ENCODE assay signal across 17 cellular contexts in genomic region chr2:219464286-219465032, GRCh38. TPM values are rescaled to one million over a fixed set of nuclear protein-coding genes. Genes with fewer than 3 reads are reported as not detected.
DNase-seq lines count a peak whose midpoint lies in the region; ATAC-seq and TF ChIP-seq lines count a peak whose summit lies in the region.
"Had no signal": no experiment of that assay in that cellular context is flagged by ENCODE, and none has a peak within 500 bp of the region (broad histone marks: within the 10 kb centered on the region; RNA-seq: fewer than 3 reads in every experiment).

No MANE protein-coding gene starts in this region.

- H3K4me1 ChIP-seq in esophagus squamous epithelium (peaks cover 0 to 41% (median 4%) of the 10 kb centered on the region in 3 donors), stomach smooth muscle (ENCODE audit: control insufficient read depth, insufficient read depth, low read length) (peaks cover 94% of the 10 kb centered on the region)

- ATAC-seq in GM18505 (IDR thresholded peaks at IDR 0.05; ENCODE audit: unreplicated experiment) (no peak), GM18909 (IDR thresholded peaks at IDR 0.05; ENCODE audit: poor library complexity, unreplicated experiment) (no peak)

- H3K27me3 ChIP-seq in esophagus squamous epithelium (peaks cover 0 to 9% (median 0%) of the 10 kb centered on the region in 4 donors), stomach smooth muscle (ENCODE audit: control insufficient read depth in 1 of 2, insufficient read depth in 2 of 2, low read length in 2 of 2) (no peaks in the 10 kb centered on the region)
- H3K27me3 ChIP-seq: MG63, SJSA1 had no signal

- H3K9me3 ChIP-seq in esophagus squamous epithelium (no peaks in the 10 kb centered on the region), stomach smooth muscle (ENCODE audit: control insufficient read depth in 2 of 2, low read length in 2 of 2) (no peaks in the 10 kb centered on the region)
- H3K9me3 ChIP-seq: MG63, SJSA1 had no signal

- 0 out of 3 replicates have a peak, but pooled peaks have one; percentile 10 for TF ChIP-seq CTCF in GM12872 (IDR thresholded peaks at IDR 0.05; ENCODE audit: insufficient read depth, low read depth, low read length)
- TF ChIP-seq CTCF in esophagus squamous epithelium (IDR thresholded peaks at IDR 0.05), result no peak

- H3K4me3 ChIP-seq in esophagus squamous epithelium, result no peak overlapping the region
- peak overlapping the region in 1 of 2 donors; percentile 35 for H3K4me3 ChIP-seq in stomach smooth muscle (ENCODE audit: low read length in 2 of 2)
- H3K4me3 ChIP-seq: MG63, SJSA1 had no signal

- 81 to 84% methylated on average over 7 to 16 of the region's 21 CpGs for WGBS in esophagus squamous epithelium, 2 donors

- TF ChIP-seq POLR2A in esophagus squamous epithelium (IDR thresholded peaks at IDR 0.05) (no peak), GM18505 (IDR thresholded peaks at IDR 0.05; ENCODE audit: borderline replicate concordance, extremely low read depth, insufficient read depth, insufficient read length) (no peak)

- peaks cover 0 to 12% (median 0%) of the 10 kb centered on the region in 3 donors for H3K36me3 ChIP-seq in esophagus squamous epithelium
- H3K36me3 ChIP-seq in stomach smooth muscle (ENCODE audit: control insufficient read depth in 2 of 2, insufficient read depth in 2 of 2, low read length in 2 of 2), result peaks cover 27 to 35% of the 10 kb centered on the region in 2 donors
- H3K36me3 ChIP-seq: SJSA1 had no signal

- peak overlapping the region in 3 of 4 donors; percentile 3 to 39 (median 14) for H3K27ac ChIP-seq in esophagus squamous epithelium
- peak overlapping the region; percentile 88 for H3K27ac ChIP-seq in stomach smooth muscle (ENCODE audit: low read length)
- H3K27ac ChIP-seq: RWPE1, SJSA1 had no signal

- peak overlapping the region in 1 of 2 donors; percentile 13 for H3K9ac ChIP-seq in stomach smooth muscle (ENCODE audit: low read length in 2 of 2)

- intact Hi-C loops in esophagus squamous epithelium (cut with DNase I), result no loop called here

- DNase-seq in HuH-7.5 (ENCODE audit: low spot score), result peak; percentile 68
- no peak for DNase-seq in esophagus squamous epithelium (lab: John Stamatoyannopoulos, UW)
- no peak for DNase-seq in HUDEP-2 (lab: John Stamatoyannopoulos, UW; ENCODE audit: unreplicated experiment in 76 of 76)
- DNase-seq: CD4-positive, CD25-positive, alpha-beta regulatory T cell; DMS53; Karpas-422; MG63; NCI-H1092; NCI-H146; NCI-H2081; NCI-H748 treated with DMSO at 0.1 percent for 48 hours had no signal

RNA-seq across cellular contexts. Expression of gene SPEG, which starts 29.8 kb away (rescaled TPM):
- 10 to 100 TPM in 1 of 4 donors, 1 to 10 TPM in 3; 3.8 to 29.0 (median 5.0) TPM for total RNA-seq in esophagus squamous epithelium

RNA-seq across cellular contexts. Expression of gene GMPPA, which starts 34.2 kb away (rescaled TPM):
- 10 to 100 TPM; 18.1 to 31.1 (median 26.4) TPM for total RNA-seq in esophagus squamous epithelium

RNA-seq across cellular contexts. Expression of gene DES, which starts 46.3 kb away (rescaled TPM):
- total RNA-seq in esophagus squamous epithelium, result 1,000 to 10,000 TPM in 1 of 4 donors, 100 to 1,000 TPM in 3; 120 to 2,698 (median 303) TPM
- total RNA-seq: CD4-positive, CD25-positive, alpha-beta regulatory T cell had no signal

RNA-seq across cellular contexts. Expression of gene ASIC4, which starts 49.8 kb away (rescaled TPM):
- total RNA-seq in esophagus squamous epithelium, result not detected
- total RNA-seq: SJSA1 had no signal
